In genomic region chr18:66757946-66758345, GRCh38 we compare ENCODE assay signal across 22 cellular contexts.
DNase-seq lines count a peak whose midpoint lies in the region; ATAC-seq, FAIRE-seq and TF ChIP-seq lines count a peak whose summit lies in the region.
"Had no signal": no experiment of that assay in that cellular context is flagged by ENCODE, and none has a peak within 500 bp of the region (broad histone marks: within the 10 kb centered on the region; RNA-seq: fewer than 3 reads in every experiment).

No MANE protein-coding gene starts in this region.

- no peak overlapping the region for H2BK120ac ChIP-seq in H1 (replicated peaks; ENCODE audit: low read depth, low read length)

- H3K18ac ChIP-seq in H1 (ENCODE audit: extremely low read depth, low read length), result no peak overlapping the region

- H3K4ac ChIP-seq in H1 (replicated peaks; ENCODE audit: insufficient read length, low read depth, low read length), result no peak overlapping the region

- TF ChIP-seq CTCF in GM23338 (conservative IDR thresholded peaks at IDR 0.05; ENCODE audit: low read depth in 2 of 2), result no peak
- no peak for TF ChIP-seq CTCF in OCI-LY3 (IDR thresholded peaks at IDR 0.05; ENCODE audit: low read depth, low read length)
- no peak for TF ChIP-seq CTCF in H1 (IDR thresholded peaks at IDR 0.05; ENCODE audit: control extremely low read depth in 1 of 3, insufficient read depth in 1 of 3, low read depth in 1 of 3, low read length in 3 of 3)

- no peaks in the 10 kb centered on the region for H3K79me1 ChIP-seq in H1 (ENCODE audit: low read depth, low read length)

- no peak overlapping the region for H2BK12ac ChIP-seq in H1 (ENCODE audit: low read depth, low read length)

- H3F3A ChIP-seq in GM23338 (replicated peaks; ENCODE audit: low read depth), result no peaks in the 10 kb centered on the region

- TF ChIP-seq EP300 in H1 (IDR thresholded peaks at IDR 0.05; ENCODE audit: borderline replicate concordance in 1 of 2, low read depth in 2 of 2, low read length in 2 of 2), result no peak

- no peak overlapping the region for H3K4me3 Mint-ChIP-seq in GM23338
- H3K4me3 Mint-ChIP-seq: CD14-positive monocyte; CD4-positive, alpha-beta T cell; CD8-positive, alpha-beta memory T cell; HFFc6 had no signal

- CTCF ChIA-PET in H1 (lab: Charles Lee; ENCODE audit: partially characterized antibody), result no interaction called here

- no peak overlapping the region for H4K5ac ChIP-seq in H1 (ENCODE audit: insufficient read length, low read depth, low read length)

- H3K9me3 Mint-ChIP-seq in GM23338, result no peaks in the 10 kb centered on the region

- H3K9me3 ChIP-seq in OCI-LY3 (ENCODE audit: insufficient read depth, low read length), result no peaks in the 10 kb centered on the region
- H3K9me3 ChIP-seq in H1 (ENCODE audit: insufficient read depth in 2 of 2, low read depth in 1 of 2, low read length in 1 of 2), result no peaks in the 10 kb centered on the region
- no peaks in the 10 kb centered on the region for H3K9me3 ChIP-seq in SJCRH30 (replicated peaks)
- H3K9me3 ChIP-seq: BE2C; BLaER1 treated with 17β-estradiol and CSF1 and Interleukin-3, amounts not matched to agents 10 nM and 100 nM had no signal

- H3K27me3 ChIP-seq in GM23338 (ENCODE audit: insufficient read depth), result no peaks in the 10 kb centered on the region
- no peaks in the 10 kb centered on the region for H3K27me3 ChIP-seq in OCI-LY3 (ENCODE audit: low read depth, low read length)
- H3K27me3 ChIP-seq in H1 (replicated peaks in 1 of 4; ENCODE audit: control insufficient read depth in 3 of 4, extremely low read depth in 1 of 4, insufficient read depth in 3 of 4, low read length in 3 of 4), result no peaks in the 10 kb centered on the region
- H3K27me3 ChIP-seq in SJCRH30, result no peaks in the 10 kb centered on the region
- H3K27me3 ChIP-seq: BE2C; BLaER1 treated with 17β-estradiol and CSF1 and Interleukin-3, amounts not matched to agents 10 nM and 100 nM had no signal

- H3K4me3 ChIP-seq in GM23338 (no peak overlapping the region), OCI-LY3 (ENCODE audit: low read length) (no peak overlapping the region), H1 (ENCODE audit: extremely low read depth in 1 of 4, insufficient read depth in 2 of 4, low read depth in 3 of 4, low read length in 4 of 4) (no peak overlapping the region), SJCRH30 (no peak overlapping the region)
- H3K4me3 ChIP-seq: BLaER1 treated with 17β-estradiol and CSF1 and Interleukin-3, amounts not matched to agents 10 nM and 100 nM; GM12878; GM23248; HAP-1 had no signal

- 92% methylated on average over 4 of the region's 4 CpGs; no CpG with 5 or more reads in 1 of the 2 experiments for WGBS in H1 (ENCODE audit: extremely low coverage in 1 of 2, insufficient coverage in 1 of 2, insufficient read length in 1 of 2, insufficient replicate concordance in 2 of 2, low coverage in 1 of 2, low lambda C conversion rate in 2 of 2, missing lambda C conversion rate in 1 of 2), 2 experiments

- no peak overlapping the region for H3K27ac ChIP-seq in GM23338 (ENCODE audit: low read depth)
- H3K27ac ChIP-seq in OCI-LY3 (ENCODE audit: low read length), result no peak overlapping the region
- H3K27ac ChIP-seq in H1 (ENCODE audit: low read depth, low read length), result no peak overlapping the region
- no peak overlapping the region for H3K27ac ChIP-seq in SJCRH30
- H3K27ac ChIP-seq: BLaER1 treated with 17β-estradiol and CSF1 and Interleukin-3, amounts not matched to agents 10 nM and 100 nM; GM23248 had no signal

- no peak for TF ChIP-seq RAD21 in H1 (IDR thresholded peaks at IDR 0.05 in 1 of 2, conservative IDR thresholded peaks at IDR 0.05 in 1 of 2; ENCODE audit: low read depth in 2 of 2, low read length in 2 of 2)

- H3K56ac ChIP-seq in H1 (replicated peaks; ENCODE audit: insufficient read length, low read depth, low read length), result no peak overlapping the region

- no peak for TF ChIP-seq POLR2A in H1 (IDR thresholded peaks at IDR 0.05; ENCODE audit: control extremely low read depth in 1 of 2, low read depth in 2 of 2, low read length in 2 of 2)

- ATAC-seq in GM23338, result no peak
- ATAC-seq: GM12878 had no signal

- no peak overlapping the region for H2AFZ ChIP-seq in GM23338
- peak overlapping the region; percentile 39; the same call in 1 of the 2 replicates for H2AFZ ChIP-seq in OCI-LY3 (ENCODE audit: low read depth, low read length)
- no peak overlapping the region for H2AFZ ChIP-seq in H1 (ENCODE audit: low read length)
- H2AFZ ChIP-seq: GM23248 had no signal

- H2BK20ac ChIP-seq in H1 (ENCODE audit: low read length), result no peak overlapping the region

- H3K36me3 ChIP-seq in GM23338 (ENCODE audit: insufficient read depth) (no peaks in the 10 kb centered on the region), OCI-LY3 (replicated peaks; ENCODE audit: low read depth, low read length) (no peaks in the 10 kb centered on the region), H1 (ENCODE audit: control insufficient read depth in 2 of 4, insufficient read depth in 4 of 4, low read length in 3 of 4) (no peaks in the 10 kb centered on the region), SJCRH30 (no peaks in the 10 kb centered on the region)
- H3K36me3 ChIP-seq: BE2C; BLaER1 treated with 17β-estradiol and CSF1 and Interleukin-3, amounts not matched to agents 10 nM and 100 nM; HAP-1 had no signal

- no peak overlapping the region for H2AK5ac ChIP-seq in H1 (ENCODE audit: low read depth, low read length)

- no peak overlapping the region for H4K91ac ChIP-seq in H1 (replicated peaks; ENCODE audit: insufficient read length, low read length)

- H3K4me1 Mint-ChIP-seq in GM23338, result peaks cover 19% of the 10 kb centered on the region
- H3K4me1 Mint-ChIP-seq: CD14-positive monocyte; CD8-positive, alpha-beta memory T cell had no signal

- no peak overlapping the region for H2BK5ac ChIP-seq in H1 (ENCODE audit: low read depth, low read length)

- H3K14ac ChIP-seq in H1 (ENCODE audit: insufficient read length), result no peak overlapping the region

- no peak overlapping the region for H3K27ac Mint-ChIP-seq in GM23338
- H3K27ac Mint-ChIP-seq: CD14-positive monocyte; CD4-positive, alpha-beta T cell; CD8-positive, alpha-beta memory T cell; HFFc6 had no signal

- H3K9ac ChIP-seq in OCI-LY3 (ENCODE audit: low read length) (no peak overlapping the region), H1 (replicated peaks in 1 of 4; ENCODE audit: extremely low read depth in 1 of 4, low read depth in 3 of 4, low read length in 3 of 4) (peak overlapping the region in 1 of 4 experiments; percentile 34; a peak in 1 of 7 replicates)
- H3K9ac ChIP-seq: BLaER1 treated with 17β-estradiol and CSF1 and Interleukin-3, amounts not matched to agents 10 nM and 100 nM; GM23248 had no signal

- no peaks in the 10 kb centered on the region for H3K23me2 ChIP-seq in H1 (ENCODE audit: low read depth, low read length)

- no peak overlapping the region for H2BK15ac ChIP-seq in H1 (ENCODE audit: low read length)

- no peaks in the 10 kb centered on the region for H4K20me1 ChIP-seq in GM23338 (replicated peaks; ENCODE audit: insufficient read depth)
- H4K20me1 ChIP-seq in OCI-LY3 (ENCODE audit: insufficient read depth, low read length), result no peaks in the 10 kb centered on the region
- H4K20me1 ChIP-seq in H1 (replicated peaks in 1 of 2; ENCODE audit: control insufficient read depth in 1 of 2, insufficient read depth in 2 of 2, low read length in 2 of 2), result peaks cover 0 to 1% of the 10 kb centered on the region in 2 experiments
- H4K20me1 ChIP-seq: BLaER1 treated with 17β-estradiol and CSF1 and Interleukin-3, amounts not matched to agents 10 nM and 100 nM had no signal

- peaks cover 9% of the 10 kb centered on the region; the same call in 1 of the 2 replicates for H3K9me2 ChIP-seq in GM23338 (ENCODE audit: insufficient read depth)

- H3K27me3 Mint-ChIP-seq in GM23338 (ENCODE audit: insufficient read depth, low read depth, poor library complexity), result peaks cover 2% of the 10 kb centered on the region
- H3K27me3 Mint-ChIP-seq: CD4-positive, alpha-beta T cell; CD8-positive, alpha-beta memory T cell had no signal

- H3K36me3 Mint-ChIP-seq in GM23338 (ENCODE audit: low read depth), result no peaks in the 10 kb centered on the region
- H3K36me3 Mint-ChIP-seq: CD14-positive monocyte; CD8-positive, alpha-beta memory T cell had no signal

- H3K4me1 ChIP-seq in GM23338 (ENCODE audit: insufficient read depth) (peaks cover 23% of the 10 kb centered on the region), OCI-LY3 (ENCODE audit: low read length) (no peaks in the 10 kb centered on the region), H1 (replicated peaks in 1 of 4; ENCODE audit: control insufficient read depth in 3 of 4, insufficient read depth in 4 of 4, low read length in 3 of 4) (peaks cover 0 to 5% (median 3%) of the 10 kb centered on the region in 4 experiments; a peak in 3 of 7 replicates), SJCRH30 (no peaks in the 10 kb centered on the region)
- H3K4me1 ChIP-seq: BE2C; BLaER1 treated with 17β-estradiol and CSF1 and Interleukin-3, amounts not matched to agents 10 nM and 100 nM had no signal

- no peak overlapping the region for H3K23ac ChIP-seq in H1 (ENCODE audit: insufficient read length)

- no peak for DNase-seq in GM23338 (ENCODE audit: low spot score)
- DNase-seq in H1 (ENCODE audit: low read depth in 1 of 2, low spot score in 2 of 2), result no peak
- no peak for DNase-seq in stimulated activated CD4-positive, alpha-beta T cell treated with anti-CD3 and anti-CD28 coated beads, Interleukin-4, amount 100 ng/mL, for 4 hours
- DNase-seq in RKO (ENCODE audit: low spot score), result no peak
- DNase-seq in SJCRH30, result no peak
- DNase-seq: AML-193; BE2C; CD4-positive, alpha-beta T cell; CD8-positive, alpha-beta memory T cell; DMS 273 treated with DMSO at 0.1 percent for 48 hours; DMS79; EL; GDM1; GM23248; HFFc6 had no signal

- no peaks in the 10 kb centered on the region for H3K79me2 ChIP-seq in GM23338 (replicated peaks; ENCODE audit: insufficient read depth)
- no peaks in the 10 kb centered on the region for H3K79me2 ChIP-seq in OCI-LY3 (ENCODE audit: low read length)
- H3K79me2 ChIP-seq in H1 (ENCODE audit: control insufficient read depth in 1 of 2, insufficient read depth in 2 of 2, low read length in 2 of 2), result no peaks in the 10 kb centered on the region

- POLR2A ChIA-PET in H1 (lab: Charles Lee; ENCODE audit: partially characterized antibody), result no interaction called here

- FAIRE-seq in H1 (lab: Jason Lieb, UNC), result no peak
- FAIRE-seq: GM12878, GM19239, H54 had no signal

- no peak overlapping the region for H4K8ac ChIP-seq in H1 (ENCODE audit: extremely low read depth, insufficient read depth, low read length)

- H3K4me2 ChIP-seq in GM23338, result 0 out of 2 replicates have a peak overlapping the region, but pooled peaks have one; percentile 69
- no peak overlapping the region for H3K4me2 ChIP-seq in OCI-LY3 (ENCODE audit: low read length)
- H3K4me2 ChIP-seq in H1 (ENCODE audit: insufficient read depth in 1 of 2, low read depth in 2 of 2, low read length in 2 of 2), result no peak overlapping the region
- H3K4me2 ChIP-seq: BLaER1 treated with 17β-estradiol and CSF1 and Interleukin-3, amounts not matched to agents 10 nM and 100 nM had no signal

TF ChIP-seq in GM23338, 12 proteins besides CTCF, POLR2A, EP300 and RAD21 (continues in another document):
- TF ChIP-seq EZH2phosphoT487 (IDR thresholded peaks at IDR 0.05; ENCODE audit: unreplicated experiment), result no peak
- TF ChIP-seq NANOG (IDR thresholded peaks at IDR 0.05; ENCODE audit: borderline replicate concordance), result no peak

TF ChIP-seq in H1, 55 proteins besides CTCF, POLR2A, EP300 and RAD21:
- peak; percentile 47; the same call in 1 of the 2 replicates for TF ChIP-seq MAFK (IDR thresholded peaks at IDR 0.05; ENCODE audit: low read depth, low read length)
- TF ChIP-seq CBX8 (IDR thresholded peaks at IDR 0.05; ENCODE audit: borderline replicate concordance, low read depth, low read length), result no peak
